In genomic region chr16:74984670-74985411, GRCh38 we compare ENCODE assay signal across 8 cellular contexts. TPM values are rescaled to one million over a fixed set of nuclear protein-coding genes. Genes with fewer than 3 reads are reported as not detected.
A peak's percentile ranks its signal among the peaks of the same experiment; 100 is the strongest.
DNase-seq lines count a peak whose midpoint lies in the region; ATAC-seq and TF ChIP-seq lines count a peak whose summit lies in the region.

WDR59 (minus strand) TSS chr16:74985123; CDS start chr16:74985017, 106 bp downstream.

- peak within 1 kb of the TSS; percentile 82 for H3K4me3 Mint-ChIP-seq in dendritic cell treated with granulocyte-macrophage colony-stimulating factor and Interleukin-4, amounts not matched to agents 40 ng/mL and 50 ng/mL, for 4 days

- TF ChIP-seq CTCF in left lung (IDR thresholded peaks at IDR 0.05) = no peak

- H3K27me3 Mint-ChIP-seq in dendritic cell treated with granulocyte-macrophage colony-stimulating factor and Interleukin-4, amounts not matched to agents 40 ng/mL and 50 ng/mL, for 4 days = peaks cover 3% of the 10 kb centered on the region

- ATAC-seq in GM19372 (IDR thresholded peaks at IDR 0.05; ENCODE audit: low read depth, unreplicated experiment) = peak; percentile 99
- peak; percentile 99 for ATAC-seq in HG03558 (IDR thresholded peaks at IDR 0.05; ENCODE audit: extremely low read depth, unreplicated experiment)
- ATAC-seq in left lung = peak; percentile 100

- peak within 1 kb of the TSS; percentile 82 for H3K27ac Mint-ChIP-seq in dendritic cell treated with granulocyte-macrophage colony-stimulating factor and Interleukin-4, amounts not matched to agents 40 ng/mL and 50 ng/mL, for 4 days

- H3K36me3 Mint-ChIP-seq in dendritic cell treated with granulocyte-macrophage colony-stimulating factor and Interleukin-4, amounts not matched to agents 40 ng/mL and 50 ng/mL, for 4 days (ENCODE audit: low read depth) = no peaks in the 10 kb centered on the region

- DNase-seq in C1 segment of cervical spinal cord (lab: John Stamatoyannopoulos, UW) = peak; percentile 67 to 98 (median 94)
- DNase-seq in NCI-H748 treated with DMSO at 0.1 percent for 48 hours (lab: John Stamatoyannopoulos, UW) = peak; percentile 88
- DNase-seq in activated CD4-positive, alpha-beta T cell treated with anti-CD3 and anti-CD28 coated beads, Interleukin-2, amount 50 U/mL, for 24 hours (ENCODE audit: low read depth in 1 of 2, low spot score in 1 of 2) = peak; percentile 89 to 99
- peak; percentile 98 to 99 for DNase-seq in left lung
- peak; percentile 96 to 97 for DNase-seq in stimulated activated CD4-positive, alpha-beta T cell treated with anti-CD3 and anti-CD28 coated beads, Interleukin-2, amount 100 ng/mL, for 48 hours

- H3K4me1 ChIP-seq in left lung = peaks cover 0 to 22% of the 10 kb centered on the region in 2 donors

- peak within 1 kb of the TSS; percentile 98 to 100 for H3K4me3 ChIP-seq in left lung

- intact Hi-C loops in dendritic cell treated with granulocyte-macrophage colony-stimulating factor and Interleukin-4, amounts not matched to agents 40 ng/mL and 50 ng/mL, for 4 days (cut with micrococcal nuclease) = loop anchor here (1.0 kb wide), 1 partner anchor 163 kb away; the partner anchor contains the start of gene ZFP1
- intact Hi-C loops in left lung (cut with DNase I) = no loop called here

- H3K27me3 ChIP-seq in left lung = no peaks in the 10 kb centered on the region

- no peaks in the 10 kb centered on the region for H3K36me3 ChIP-seq in left lung

- peaks cover 22% of the 10 kb centered on the region for H3K4me1 Mint-ChIP-seq in dendritic cell treated with granulocyte-macrophage colony-stimulating factor and Interleukin-4, amounts not matched to agents 40 ng/mL and 50 ng/mL, for 4 days (ENCODE audit: low read depth)

- no peaks in the 10 kb centered on the region for H3K9me3 Mint-ChIP-seq in dendritic cell treated with granulocyte-macrophage colony-stimulating factor and Interleukin-4, amounts not matched to agents 40 ng/mL and 50 ng/mL, for 4 days

- H3K27ac ChIP-seq in left lung = peak within 1 kb of the TSS; percentile 30 to 78

- no peaks in the 10 kb centered on the region for H3K9me3 ChIP-seq in left lung

RNA-seq across cellular contexts. Expression of gene WDR59, which starts in this region (rescaled TPM):
- 10 to 100 TPM; 46.9 to 47.1 TPM for total RNA-seq in left lung

Comparison
In these comparisons a context has a peak if more than half of its experiments do, and no peak if none do; other contexts are left out.
1. Peak in every context shown above with its lines: DNase-seq, ATAC-seq, H3K4me3 ChIP-seq and H3K27ac ChIP-seq.